9 cellular contexts compared by ENCODE assay signal in the genomic region with DNA sequence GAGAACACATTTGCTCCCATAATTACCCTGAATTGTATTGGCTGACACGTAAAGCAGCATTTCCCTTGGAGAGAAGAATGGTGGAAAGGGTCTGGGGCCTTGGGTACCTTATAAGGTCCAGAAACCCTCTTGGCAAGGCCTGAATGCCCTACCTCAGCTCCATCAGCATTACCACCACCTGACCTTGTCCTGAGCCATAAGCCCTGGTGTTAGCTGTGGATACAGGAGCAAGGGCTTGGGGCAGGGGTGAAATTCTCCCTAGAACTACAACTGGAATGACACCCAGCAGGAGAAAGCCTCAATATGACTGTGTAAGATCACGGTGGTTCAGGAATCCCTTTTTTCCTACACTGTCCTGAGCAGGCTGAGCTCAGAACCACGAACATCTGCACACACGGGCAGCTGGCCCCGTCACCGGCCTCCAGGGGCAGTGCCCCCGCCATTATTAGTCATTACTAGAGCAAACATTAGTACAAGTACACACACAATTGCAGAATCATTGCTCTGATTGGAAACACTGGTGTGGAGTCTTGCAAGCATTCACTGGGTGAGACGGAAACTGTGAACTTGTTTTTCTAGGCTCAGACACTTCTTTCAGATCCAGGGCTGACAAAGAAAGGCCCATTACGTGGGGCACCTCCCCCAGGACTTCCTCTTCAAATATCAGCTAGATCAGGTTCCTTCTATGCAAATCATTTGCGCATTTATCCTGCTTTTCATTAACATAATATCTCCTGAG. TPM values are rescaled to one million over a fixed set of nuclear protein-coding genes. Genes with fewer than 3 reads are reported as not detected.
A peak's percentile ranks its signal among the peaks of the same experiment; 100 is the strongest.
DNase-seq lines count a peak whose midpoint lies in the region; ATAC-seq and TF ChIP-seq lines count a peak whose summit lies in the region.
"Had no signal": no experiment of that assay in that cellular context is flagged by ENCODE, and none has a peak within 500 bp of the region (broad histone marks: within the 10 kb centered on the region; RNA-seq: fewer than 3 reads in every experiment).

No MANE protein-coding gene starts in this region.

- TF ChIP-seq CTCF in AG10803 (conservative IDR thresholded peaks at IDR 0.05; ENCODE audit: low read length), result 0 out of 2 replicates have a peak, but pooled peaks have one; percentile 9

- H3K4me3 ChIP-seq in AG10803 (ENCODE audit: low read length), result no peak overlapping the region
- H3K4me3 ChIP-seq: cardiac muscle cell had no signal

- DNase-seq in AG10803 (ENCODE audit: low read depth) (peak; percentile 48), SHP77 treated with DMSO at 0.1 percent for 48 hours (lab: John Stamatoyannopoulos, UW) (peak; percentile 28), left lobe of liver (ENCODE audit: low spot score) (no peak), G401 (ENCODE audit: low spot score) (no peak), GOT3 (lab: John Stamatoyannopoulos, UW) (no peak), globus pallidus (ENCODE audit: low spot score) (no peak)

- in situ Hi-C loops in G401 (cut with HindIII; ENCODE audit: low sequenced_read_pairs), result no loop called here

- ATAC-seq in GM18508 (IDR thresholded peaks at IDR 0.05; ENCODE audit: insufficient read depth, unreplicated experiment) (peak; percentile 77), HG03196 (IDR thresholded peaks at IDR 0.05; ENCODE audit: unreplicated experiment) (peak; percentile 32), left lobe of liver (peak; percentile 78)

RNA-seq across cellular contexts. Expression of gene MTIF3, which starts 26.7 kb away (rescaled TPM):
- 24.0 TPM for total RNA-seq in left lobe of liver
- total RNA-seq in G401 (2014; rRNA removed; shearing (Covaris generic)), result 35.3 and 71.5 TPM in 2 replicates

RNA-seq across cellular contexts. Expression of gene GTF3A, which starts 52.7 kb away (rescaled TPM):
- 64.5 TPM for total RNA-seq in left lobe of liver
- 189 and 243 TPM in 2 replicates for total RNA-seq in G401 (2014; rRNA removed; shearing (Covaris generic))

Comparison
In these comparisons a context has a peak if more than half of its experiments do, and no peak if none do; other contexts are left out.
1. DNase-seq: peak in AG10803 (single experiment) and SHP77 treated with DMSO at 0.1 percent for 48 hours (single experiment); none in left lobe of liver (single experiment), G401 (single experiment), GOT3 (single experiment) and globus pallidus (single experiment).
2. Peak in every context shown above with its lines, with median percentiles within 50 percentile points of each other: ATAC-seq.